10 cellular contexts compared by ENCODE assay signal in genomic region chr17:17810374-17811248, GRCh38. TPM values are rescaled to one million over a fixed set of nuclear protein-coding genes. Genes with fewer than 3 reads are reported as not detected.
DNase-seq lines count a peak whose midpoint lies in the region; ATAC-seq and TF ChIP-seq lines count a peak whose summit lies in the region.
"Had no signal": no experiment of that assay in that cellular context is flagged by ENCODE, and none has a peak within 500 bp of the region (broad histone marks: within the 10 kb centered on the region; RNA-seq: fewer than 3 reads in every experiment).

No MANE protein-coding gene starts in this region.

- no peaks in the 10 kb centered on the region for H3K36me3 Mint-ChIP-seq in T-helper 17 cell (ENCODE audit: low read depth)
- H3K36me3 Mint-ChIP-seq in nephron progenitor cell (ENCODE audit: low read depth), result peaks cover 17% of the 10 kb centered on the region

- DNase-seq in AG04450 (ENCODE audit: low read depth, low spot score), result no peak
- DNase-seq in T-helper 17 cell, result no peak
- DNase-seq in fibroblast of peridontal ligament (ENCODE audit: extremely low read depth), result peak; percentile 40
- peak; percentile 74 for DNase-seq in nephron progenitor cell
- DNase-seq in COLO829 (ENCODE audit: low spot score), result no peak
- DNase-seq in SIG-M5 treated with dmso at 0.1 percent for 504 hours (lab: John Stamatoyannopoulos, UW; ENCODE audit: unreplicated experiment), result no peak
- DNase-seq in stimulated activated CD8-positive, alpha-beta memory T cell treated with anti-CD3 and anti-CD28 coated beads, Interleukin-4, amount 100 ng/mL, for 48 hours, result no peak
- DNase-seq: activated naive CD4-positive, alpha-beta T cell; AML-193 had no signal

- no peak for ATAC-seq in T-helper 17 cell
- ATAC-seq in GM18520 (IDR thresholded peaks at IDR 0.05; ENCODE audit: unreplicated experiment), result no peak

- H3K9me3 ChIP-seq in AG04450 (ENCODE audit: control insufficient read depth, insufficient read depth, low read length) (peaks cover 5% of the 10 kb centered on the region; the same call in 1 of the 2 replicates), T-helper 17 cell (ENCODE audit: control insufficient read depth, low read length, poor library complexity, severe bottlenecking) (no peaks in the 10 kb centered on the region)

- TF ChIP-seq CTCF in AG04450 (IDR thresholded peaks at IDR 0.05; ENCODE audit: low read depth, low read length), result no peak
- no peak for TF ChIP-seq CTCF in nephron progenitor cell (IDR thresholded peaks at IDR 0.05)

- H3K27ac Mint-ChIP-seq in T-helper 17 cell, result peak overlapping the region; percentile 57
- H3K27ac Mint-ChIP-seq in nephron progenitor cell, result peak overlapping the region; percentile 98

- peak overlapping the region; percentile 21 for H3K27ac ChIP-seq in AG04450 (ENCODE audit: low read depth, low read length)

- H3K27me3 ChIP-seq in AG04450 (ENCODE audit: control insufficient read depth, insufficient read depth, low read length), result no peaks in the 10 kb centered on the region

- POLR2A ChIA-PET in AG04450 (lab: Yijun Ruan, JAX), result interaction anchor here (0.6 kb wide), 2 partner anchors 23 to 211 kb away, joined by 3 to 4 read pairs; no protein-coding TSS in a partner anchor

- no peaks in the 10 kb centered on the region for H3K9me3 Mint-ChIP-seq in nephron progenitor cell

- H3K4me3 Mint-ChIP-seq in T-helper 17 cell (peak overlapping the region; percentile 33), nephron progenitor cell (peak overlapping the region; percentile 64)

- CTCF ChIA-PET in AG04450 (lab: Charles Lee), result interaction anchor here (0.6 to 3.1 kb wide), 15 partner anchors 9 to 225 kb away, joined by 3 to 20 read pairs (median 4); no protein-coding TSS in a partner anchor

- H3K4me1 Mint-ChIP-seq in T-helper 17 cell, result peaks cover 10% of the 10 kb centered on the region
- peaks cover 43% of the 10 kb centered on the region for H3K4me1 Mint-ChIP-seq in nephron progenitor cell

- H3K4me3 ChIP-seq in AG04450 (ENCODE audit: low read depth, low read length), result no peak overlapping the region

- H3K27me3 Mint-ChIP-seq in T-helper 17 cell, result no peaks in the 10 kb centered on the region
- H3K27me3 Mint-ChIP-seq in nephron progenitor cell (ENCODE audit: low read depth, poor library complexity), result no peaks in the 10 kb centered on the region

RNA-seq across cellular contexts. Expression of gene SREBF1, which starts 26.2 kb away (rescaled TPM):
- 13.6 and 13.7 TPM in 2 replicates for polyA plus RNA-seq in AG04450 (2011; rRNA removed)
- polyA minus RNA-seq in AG04450 (2011; rRNA and poly(A)+ RNA removed), result 24.9 and 28.1 TPM in 2 replicates
- total RNA-seq in T-helper 17 cell, result 100 to 1,000 TPM; 198 to 241 TPM

Comparison
In these comparisons a context has a peak if more than half of its experiments do, and no peak if none do; other contexts are left out.
1. DNase-seq: peak in fibroblast of peridontal ligament (single experiment) and nephron progenitor cell (single experiment); none in AG04450 (single experiment), T-helper 17 cell (0 of 3), COLO829 (single experiment), SIG-M5 treated with dmso at 0.1 percent for 504 hours (single experiment) and stimulated activated CD8-positive, alpha-beta memory T cell treated with anti-CD3 and anti-CD28 coated beads, Interleukin-4, amount 100 ng/mL, for 48 hours (single experiment).